Comparison of ENCODE assay signal across 8 cellular contexts in genomic region chr13:71260246-71260645, GRCh38.
"Had no signal": no experiment of that assay in that cellular context is flagged by ENCODE, and none has a peak within 500 bp of the region (broad histone marks: within the 10 kb centered on the region; RNA-seq: fewer than 3 reads in every experiment).

No MANE protein-coding gene starts in this region.

- H3K4me3 ChIP-seq: GM23248, HAP-1 had no signal

- H3K27ac ChIP-seq: GM23248, HL-60 had no signal

- ATAC-seq: HCT116, HepG2 had no signal

- H3K36me3 ChIP-seq: HAP-1 had no signal

- H3K9ac ChIP-seq: GM23248 had no signal

- FAIRE-seq: HepG2 had no signal

- H3K9me3 ChIP-seq: HAP-1 had no signal

- DNase-seq: GM23248, GOT3, H7, HFFc6 had no signal

- H2AFZ ChIP-seq: GM23248 had no signal
